28 cellular contexts compared by ENCODE assay signal in genomic region chr5:31144364-31144763, GRCh38. TPM values are rescaled to one million over a fixed set of nuclear protein-coding genes. Genes with fewer than 3 reads are reported as not detected.
"Had no signal": no experiment of that assay in that cellular context is flagged by ENCODE, and none has a peak within 500 bp of the region (broad histone marks: within the 10 kb centered on the region; RNA-seq: fewer than 3 reads in every experiment).

No MANE protein-coding gene starts in this region.

- H2AFZ ChIP-seq: neural progenitor cell, parathyroid adenoma had no signal

- H3K27me3 ChIP-seq: esophagus squamous epithelium, heart right ventricle, left lung, neural progenitor cell, right atrium auricular region, spleen, testis, uterus had no signal

- FAIRE-seq: bronchial epithelial cell had no signal

- H3K9ac ChIP-seq: neural progenitor cell, parathyroid adenoma had no signal

- H3K4me2 ChIP-seq: neural progenitor cell had no signal

- DNase-seq: activated B cell treated with CpG ODN at 0.5 μM for 24 hours; activated CD4-positive, alpha-beta T cell treated with anti-CD3 and anti-CD28 coated beads, Interleukin-2, amount 50 U/mL, for 1 hour; activated CD8-positive, alpha-beta memory T cell treated with anti-CD3 and anti-CD28 coated beads, Interleukin-2, amount 10 ng/mL, durations not matched to agents 7 days and 5 days; activated CD8-positive, alpha-beta T cell treated with anti-CD3 and anti-CD28 coated beads, Interleukin-2, amount 10 ng/mL, durations not matched to agents 7 days and 5 days; activated naive CD4-positive, alpha-beta T cell; activated T-cell treated with anti-CD3 and anti-CD28 coated beads, Interleukin-2, amount 50 U/mL, for 48 hours; dermis blood vessel endothelial cell; effector CD4-positive, alpha-beta T cell; esophagus squamous epithelium; foreskin melanocyte; heart right ventricle; left lung; lower lobe of right lung; mesenchymal stem cell; naive thymus-derived CD8-positive, alpha-beta T cell; occipital lobe; spleen; stimulated activated naive CD4-positive, alpha-beta T cell; T-helper 9 cell; testis; trophoblast cell; uterus had no signal

- H3K27ac ChIP-seq: esophagus squamous epithelium, heart right ventricle, left lung, lower lobe of right lung, neural progenitor cell, parathyroid adenoma, right atrium auricular region, spleen, testis, uterus had no signal

- H3K9me3 ChIP-seq: esophagus squamous epithelium, heart right ventricle, left lung, lower lobe of right lung, right atrium auricular region, spleen, testis, uterus had no signal

- H3K4me1 ChIP-seq: esophagus squamous epithelium, heart right ventricle, left lung, lower lobe of right lung, neural progenitor cell, parathyroid adenoma, right atrium auricular region, spleen, testis, uterus had no signal

- H3K79me2 ChIP-seq: parathyroid adenoma had no signal

- H3K36me3 ChIP-seq: esophagus squamous epithelium, heart right ventricle, left lung, lower lobe of right lung, neural progenitor cell, right atrium auricular region, spleen, uterus had no signal

- ATAC-seq: activated CD8-positive, alpha-beta memory T cell treated with anti-CD3 and anti-CD28 coated beads, Interleukin-2, amount 10 ng/mL, durations not matched to agents 7 days and 5 days; activated CD8-positive, alpha-beta T cell treated with anti-CD3 and anti-CD28 coated beads, Interleukin-2, amount 10 ng/mL, durations not matched to agents 7 days and 5 days; activated naive CD4-positive, alpha-beta T cell treated with anti-CD3 and anti-CD28 coated beads, Interleukin-2, amount 50 U/mL, for 72 hours; heart right ventricle; left lung; lower lobe of right lung; naive thymus-derived CD8-positive, alpha-beta T cell had no signal

- H3K4me3 ChIP-seq: esophagus squamous epithelium, heart right ventricle, left lung, lower lobe of right lung, neural progenitor cell, right atrium auricular region, spleen, testis, uterus had no signal

RNA-seq across cellular contexts. Expression of gene CDH6, which starts 49.1 kb away (rescaled TPM):
- total RNA-seq: activated B cell treated with CpG ODN at 0.5 μM for 24 hours; activated CD8-positive, alpha-beta memory T cell treated with anti-CD3 and anti-CD28 coated beads, Interleukin-2, amount 10 ng/mL, durations not matched to agents 7 days and 5 days; activated CD8-positive, alpha-beta T cell treated with anti-CD3 and anti-CD28 coated beads, Interleukin-2, amount 10 ng/mL, durations not matched to agents 7 days and 5 days; activated naive CD4-positive, alpha-beta T cell treated with anti-CD3 and anti-CD28 coated beads, Interleukin-2, amount 50 U/mL, for 72 hours; activated T-helper 2 cell treated with anti-CD3 and anti-CD28 coated beads, Interferon-gamma antibody, Interleukin-2, Interleukin-4, amounts not matched to agents 10 μg/mL and 5 μg/mL and 100 μg/mL, durations not matched to agents 14 hours and 24 hours and 36 hours; naive thymus-derived CD8-positive, alpha-beta T cell had no signal
- polyA plus RNA-seq: naive thymus-derived CD8-positive, alpha-beta T cell had no signal
